In the genomic region with DNA sequence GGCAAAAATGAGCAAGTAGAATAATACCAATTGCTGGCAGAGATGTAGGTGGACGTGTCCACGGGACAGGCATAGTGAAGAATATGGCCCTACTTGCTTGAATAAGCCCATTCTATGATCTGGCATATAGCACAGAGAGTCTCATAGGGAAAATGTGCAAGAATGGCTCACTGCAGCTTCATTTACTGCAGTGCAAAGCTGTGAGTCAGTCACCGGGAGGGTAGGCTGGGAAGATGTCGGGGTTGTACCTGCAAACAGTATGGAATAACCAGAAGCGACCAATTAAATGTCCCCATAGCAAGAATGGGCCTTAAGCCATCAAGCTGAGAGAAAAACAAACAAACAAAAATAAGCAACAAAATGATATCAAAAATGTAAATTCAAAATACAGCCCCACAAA, we compare ENCODE assay signal across 21 cellular contexts.
"Had no signal": no experiment of that assay in that cellular context is flagged by ENCODE, and none has a peak within 500 bp of the region (broad histone marks: within the 10 kb centered on the region; RNA-seq: fewer than 3 reads in every experiment).

No MANE protein-coding gene starts in this region.

- H3K4me1 Mint-ChIP-seq: naive B cell; nephron; stimulated activated naive B cell treated with anti-CD40 and anti-IgM and Interleukin-4, amounts not matched to agents 10 μg/mL and 1 μg/mL and 100 μg/mL, for 72 hours; stimulated activated naive CD8-positive, alpha-beta T cell treated with anti-CD3 and anti-CD28 coated beads, Interleukin-15, amount 100 ng/mL, for 72 hours had no signal

- H3K36me3 ChIP-seq: right atrium auricular region, transverse colon had no signal

- ATAC-seq: effector memory CD8-positive, alpha-beta T cell; left colon; left ventricle myocardium superior; stimulated activated naive B cell treated with anti-CD40 and anti-IgM and Interleukin-4, amounts not matched to agents 10 μg/mL and 1 μg/mL and 100 μg/mL, for 72 hours; stimulated activated naive CD8-positive, alpha-beta T cell treated with anti-CD3 and anti-CD28 coated beads, Interleukin-15, amount 100 ng/mL, for 72 hours had no signal

- H3K27me3 Mint-ChIP-seq: effector memory CD8-positive, alpha-beta T cell; stimulated activated naive B cell treated with anti-CD40 and anti-IgM and Interleukin-4, amounts not matched to agents 10 μg/mL and 1 μg/mL and 100 μg/mL, for 72 hours; stimulated activated naive CD8-positive, alpha-beta T cell treated with anti-CD3 and anti-CD28 coated beads, Interleukin-15, amount 100 ng/mL, for 72 hours had no signal

- H3K27me3 ChIP-seq: esophagus squamous epithelium, right atrium auricular region, sigmoid colon, transverse colon had no signal

- H3K27ac ChIP-seq: esophagus squamous epithelium, parathyroid adenoma, right atrium auricular region, sigmoid colon, skin epidermis, thoracic aorta, transverse colon had no signal

- H3K4me1 ChIP-seq: parathyroid adenoma, right atrium auricular region, transverse colon had no signal

- H3K9ac ChIP-seq: parathyroid adenoma had no signal

- H3K27ac Mint-ChIP-seq: dendritic cell treated with granulocyte-macrophage colony-stimulating factor and Interleukin-4, amounts not matched to agents 40 ng/mL and 50 ng/mL, for 4 days; effector memory CD8-positive, alpha-beta T cell; naive B cell; nephron; stimulated activated naive B cell treated with anti-CD40 and anti-IgM and Interleukin-4, amounts not matched to agents 10 μg/mL and 1 μg/mL and 100 μg/mL, for 72 hours had no signal

- H3K9me3 Mint-ChIP-seq: dendritic cell treated with granulocyte-macrophage colony-stimulating factor and Interleukin-4, amounts not matched to agents 40 ng/mL and 50 ng/mL, for 4 days; effector memory CD8-positive, alpha-beta T cell; nephron; stimulated activated naive B cell treated with anti-CD40 and anti-IgM and Interleukin-4, amounts not matched to agents 10 μg/mL and 1 μg/mL and 100 μg/mL, for 72 hours had no signal

- H3K4me3 Mint-ChIP-seq: dendritic cell treated with granulocyte-macrophage colony-stimulating factor and Interleukin-4, amounts not matched to agents 40 ng/mL and 50 ng/mL, for 4 days; effector memory CD8-positive, alpha-beta T cell; naive B cell; nephron; stimulated activated naive B cell treated with anti-CD40 and anti-IgM and Interleukin-4, amounts not matched to agents 10 μg/mL and 1 μg/mL and 100 μg/mL, for 72 hours; stimulated activated naive CD8-positive, alpha-beta T cell treated with anti-CD3 and anti-CD28 coated beads, Interleukin-15, amount 100 ng/mL, for 72 hours had no signal

- DNase-seq: effector memory CD8-positive, alpha-beta T cell; esophagus squamous epithelium; foreskin fibroblast; left colon; left ventricle myocardium superior; mesenchymal stem cell; naive B cell; occipital lobe; sigmoid colon; stimulated activated CD4-positive, alpha-beta T cell treated with anti-CD3 and anti-CD28 coated beads, Interleukin-2, amount 100 ng/mL, for 24 hours; stimulated activated CD4-positive, alpha-beta T cell treated with anti-CD3 and anti-CD28 coated beads, Interleukin-4, amount 100 ng/mL, for 4 hours; stimulated activated naive B cell treated with anti-CD40 and anti-IgM and Interleukin-4, amounts not matched to agents 10 μg/mL and 1 μg/mL and 100 μg/mL, for 72 hours; stimulated activated naive CD8-positive, alpha-beta T cell treated with anti-CD3 and anti-CD28 coated beads, Interleukin-15, amount 100 ng/mL, for 72 hours; transverse colon had no signal

- H3K36me3 Mint-ChIP-seq: naive B cell had no signal

- H3K4me3 ChIP-seq: esophagus squamous epithelium, lung, right atrium auricular region, sigmoid colon, skin epidermis, thoracic aorta, transverse colon had no signal

- H3K9me3 ChIP-seq: esophagus squamous epithelium, right atrium auricular region, sigmoid colon, thoracic aorta, transverse colon had no signal
